ENCODE assay signal across 9 cellular contexts in genomic region chr3:134299185-134299887, GRCh38. TPM values are rescaled to one million over a fixed set of nuclear protein-coding genes. Genes with fewer than 3 reads are reported as not detected.
DNase-seq lines count a peak whose midpoint lies in the region; ATAC-seq and TF ChIP-seq lines count a peak whose summit lies in the region.
"Had no signal": no experiment of that assay in that cellular context is flagged by ENCODE, and none has a peak within 500 bp of the region (broad histone marks: within the 10 kb centered on the region; RNA-seq: fewer than 3 reads in every experiment).

No MANE protein-coding gene starts in this region.

- no peaks in the 10 kb centered on the region for H3K79me2 ChIP-seq in smooth muscle cell (ENCODE audit: low read depth)

- DNase-seq in NCI-H2081 (lab: John Stamatoyannopoulos, UW): peak; percentile 21 to 24
- DNase-seq in NCI-H2081 treated with DMSO at 0.1 percent for 48 hours (lab: John Stamatoyannopoulos, UW): no peak
- DNase-seq in Panc1 (ENCODE audit: low read depth, low spot score): no peak
- DNase-seq in fibroblast of the aortic adventitia (ENCODE audit: low read depth): peak; percentile 74
- DNase-seq in smooth muscle cell (lab: John Stamatoyannopoulos, UW; ENCODE audit: unreplicated experiment): no peak
- no peak for DNase-seq in activated CD4-positive, alpha-beta memory T cell treated with anti-CD3 and anti-CD28 coated beads for 36 hours
- DNase-seq in effector memory CD8-positive, alpha-beta T cell: no peak
- DNase-seq: C1 segment of cervical spinal cord had no signal

- H3K4me3 ChIP-seq in Panc1 (ENCODE audit: low read depth in 2 of 2, low read length in 2 of 2): no peak overlapping the region
- H3K4me3 ChIP-seq in fibroblast of the aortic adventitia (ENCODE audit: low read depth, low read length): no peak overlapping the region
- H3K4me3 ChIP-seq in smooth muscle cell: no peak overlapping the region

- whole genome bisulfite sequencing in smooth muscle cell (ENCODE audit: low lambda C conversion rate): 81% methylated on average over 4 of the region's 4 CpGs

- H3K36me3 Mint-ChIP-seq in activated CD4-positive, alpha-beta memory T cell treated with anti-CD3 and anti-CD28 coated beads for 36 hours: peaks cover 2% of the 10 kb centered on the region
- H3K36me3 Mint-ChIP-seq in effector memory CD8-positive, alpha-beta T cell (ENCODE audit: insufficient read depth): no peaks in the 10 kb centered on the region

- H3K4me1 Mint-ChIP-seq in activated CD4-positive, alpha-beta memory T cell treated with anti-CD3 and anti-CD28 coated beads for 36 hours (ENCODE audit: low read depth): no peaks in the 10 kb centered on the region
- no peaks in the 10 kb centered on the region for H3K4me1 Mint-ChIP-seq in effector memory CD8-positive, alpha-beta T cell (ENCODE audit: low read depth in 2 of 2)

- H3K27me3 Mint-ChIP-seq in activated CD4-positive, alpha-beta memory T cell treated with anti-CD3 and anti-CD28 coated beads for 36 hours: peaks cover 21% of the 10 kb centered on the region
- H3K27me3 Mint-ChIP-seq in effector memory CD8-positive, alpha-beta T cell: no peaks in the 10 kb centered on the region

- CTCF ChIA-PET in Panc1 (lab: Charles Lee): interaction anchor here (0.6 to 1.6 kb wide), 6 partner anchors 36 to 369 kb away, joined by 3 to 15 read pairs (median 7); no protein-coding TSS in a partner anchor
- CTCF ChIA-PET in activated CD4-positive, alpha-beta memory T cell treated with anti-CD3 and anti-CD28 coated beads for 36 hours (lab: Charles Lee): interaction anchor here (1.0 to 11.6 kb wide), 6 partner anchors 9 to 177 kb away, joined by 3 to 176 read pairs (median 4); no protein-coding TSS in a partner anchor

- no peaks in the 10 kb centered on the region for H3K36me3 ChIP-seq in Panc1 (ENCODE audit: control insufficient read depth, insufficient read depth, low read length)
- H3K36me3 ChIP-seq in smooth muscle cell (ENCODE audit: low read depth): no peaks in the 10 kb centered on the region

- no peak overlapping the region for H2AFZ ChIP-seq in smooth muscle cell (ENCODE audit: low read depth)

- H3K27ac Mint-ChIP-seq in activated CD4-positive, alpha-beta memory T cell treated with anti-CD3 and anti-CD28 coated beads for 36 hours: no peak overlapping the region
- H3K27ac Mint-ChIP-seq in effector memory CD8-positive, alpha-beta T cell: no peak overlapping the region

- peaks cover 3% of the 10 kb centered on the region; the same call in 1 of the 2 replicates for H3K4me1 ChIP-seq in Panc1 (ENCODE audit: control insufficient read depth, insufficient read depth, low read length)
- H3K4me1 ChIP-seq in smooth muscle cell (ENCODE audit: low read depth): no peaks in the 10 kb centered on the region

- H3K27ac ChIP-seq in Panc1 (ENCODE audit: low read length): no peak overlapping the region
- no peak overlapping the region for H3K27ac ChIP-seq in smooth muscle cell (ENCODE audit: low read depth)

- H3F3A ChIP-seq in smooth muscle cell (ENCODE audit: low read depth): no peaks in the 10 kb centered on the region

- H3K4me2 ChIP-seq in smooth muscle cell: no peak overlapping the region

- no TSS peak for BruUV-seq in Panc1 (replicated peaks; lab: Mats Ljungman, UMichigan)

- H3K27me3 ChIP-seq in Panc1 (ENCODE audit: control insufficient read depth, insufficient read depth, low read length) (no peaks in the 10 kb centered on the region), smooth muscle cell (ENCODE audit: low read depth) (no peaks in the 10 kb centered on the region)

- no peak overlapping the region for H3K9ac ChIP-seq in smooth muscle cell (ENCODE audit: low read depth)

- peak; percentile 70 for TF ChIP-seq CTCF in Panc1 (IDR thresholded peaks at IDR 0.05)
- TF ChIP-seq CTCF in fibroblast of the aortic adventitia (IDR thresholded peaks at IDR 0.05; ENCODE audit: insufficient read depth, low read length): peak; percentile 60
- peak; percentile 16 for TF ChIP-seq CTCF in smooth muscle cell (IDR thresholded peaks at IDR 0.05; ENCODE audit: borderline replicate concordance, insufficient read depth, poor library complexity, severe bottlenecking)

- ATAC-seq in Panc1: peak; percentile 81
- ATAC-seq in GM18517 (IDR thresholded peaks at IDR 0.05; ENCODE audit: unreplicated experiment): no peak
- ATAC-seq in effector memory CD8-positive, alpha-beta T cell (replicated peaks): no peak

- in situ Hi-C loops in Panc1 (cut with HindIII; ENCODE audit: low pct_unique_long_range_greater_than_20kb, low sequenced_read_pairs): no loop called here

- peaks cover 4% of the 10 kb centered on the region for H3K9me3 Mint-ChIP-seq in activated CD4-positive, alpha-beta memory T cell treated with anti-CD3 and anti-CD28 coated beads for 36 hours
- H3K9me3 Mint-ChIP-seq in effector memory CD8-positive, alpha-beta T cell: no peaks in the 10 kb centered on the region

- no peak overlapping the region for H3K4me3 Mint-ChIP-seq in activated CD4-positive, alpha-beta memory T cell treated with anti-CD3 and anti-CD28 coated beads for 36 hours
- H3K4me3 Mint-ChIP-seq in effector memory CD8-positive, alpha-beta T cell: no peak overlapping the region

- intact Hi-C loops in Panc1 (cut with micrococcal nuclease; ENCODE audit: unreplicated experiment): loop anchor here (2.0 kb wide), 1 partner anchor 87 kb away; no protein-coding TSS in a partner anchor
- intact Hi-C loops in activated CD4-positive, alpha-beta memory T cell treated with anti-CD3 and anti-CD28 coated beads for 36 hours (cut with micrococcal nuclease): loop anchor here (1.0 kb wide), 1 partner anchor 86 kb away; no protein-coding TSS in a partner anchor

- H3K9me3 ChIP-seq in Panc1 (ENCODE audit: control insufficient read depth, insufficient read depth, low read depth, low read length) (peaks cover 4% of the 10 kb centered on the region; the same call in 1 of the 2 replicates), smooth muscle cell (replicated peaks; ENCODE audit: low read depth) (peaks cover 4% of the 10 kb centered on the region)

- no peaks in the 10 kb centered on the region for H4K20me1 ChIP-seq in smooth muscle cell (ENCODE audit: low read depth)

- POLR2A ChIA-PET in Panc1 (lab: Charles Lee): no interaction called here
- POLR2A ChIA-PET in activated CD4-positive, alpha-beta memory T cell treated with anti-CD3 and anti-CD28 coated beads for 36 hours (lab: Charles Lee): no interaction called here

RNA-seq across cellular contexts. Expression of gene RYK, which starts 48.7 kb away (rescaled TPM):
- total RNA-seq in Panc1 (2021; ENCODE audit: unreplicated experiment) (82.7 TPM), fibroblast of the aortic adventitia (ENCODE audit: low replicate concordance) (36.5 and 87.2 TPM in 2 replicates), smooth muscle cell (65.0 and 77.9 TPM in 2 replicates)
- polyA plus RNA-seq in Panc1 (2012; ENCODE audit: insufficient read length): 61.9 TPM
- 32.6 and 35.8 TPM in 2 replicates for polyA plus RNA-seq in smooth muscle cell
- total RNA-seq in activated CD4-positive, alpha-beta memory T cell treated with anti-CD3 and anti-CD28 coated beads for 36 hours: 10 to 100 TPM; 16.7 to 17.6 TPM

Comparison
In these comparisons a context has a peak if more than half of its experiments do, and no peak if none do; other contexts are left out.
1. DNase-seq: peak in NCI-H2081 (2 of 2) and fibroblast of the aortic adventitia (single experiment); none in NCI-H2081 treated with DMSO at 0.1 percent for 48 hours (single experiment), Panc1 (single experiment), smooth muscle cell (single experiment), activated CD4-positive, alpha-beta memory T cell treated with anti-CD3 and anti-CD28 coated beads for 36 hours (single experiment) and effector memory CD8-positive, alpha-beta T cell (0 of 3).
2. CTCF ChIP-seq: peak in every context shown above with its lines; median percentile 70 in Panc1; 60 in fibroblast of the aortic adventitia; 16 in smooth muscle cell.